ENCODE assay signal across 28 cellular contexts in the genomic region with DNA sequence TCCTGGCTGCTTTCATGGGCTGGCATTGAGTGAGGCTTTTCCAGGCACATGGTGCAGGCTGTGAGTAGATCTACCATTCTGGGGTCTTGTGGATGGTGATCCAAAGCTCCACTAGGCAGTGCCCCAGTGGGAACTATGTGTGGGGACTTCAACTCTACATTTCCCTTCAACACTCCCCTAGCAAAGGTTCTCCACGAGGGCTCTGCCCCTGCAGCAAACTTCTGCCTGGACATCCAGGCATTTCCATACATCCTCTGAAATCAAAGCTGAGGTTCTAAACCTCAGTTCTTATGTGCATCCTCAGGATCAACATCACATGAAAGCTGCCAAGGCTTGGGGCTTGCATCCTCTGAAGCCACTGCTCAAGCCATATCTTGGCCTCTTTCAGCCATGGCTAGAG.
"Had no signal": no experiment of that assay in that cellular context is flagged by ENCODE, and none has a peak within 500 bp of the region (broad histone marks: within the 10 kb centered on the region; RNA-seq: fewer than 3 reads in every experiment).

No MANE protein-coding gene starts in this region.

- H3K27me3 Mint-ChIP-seq: stimulated activated memory B cell treated with anti-CD40 and anti-IgM and Interleukin-4, amounts not matched to agents 10 μg/mL and 1 μg/mL and 100 μg/mL, for 72 hours; stimulated activated naive B cell treated with anti-CD40 and anti-IgM and Interleukin-4, amounts not matched to agents 10 μg/mL and 1 μg/mL and 100 μg/mL, for 72 hours; stimulated activated naive CD8-positive, alpha-beta T cell treated with anti-CD3 and anti-CD28 coated beads, Interleukin-15, Interleukin-2, amounts not matched to agents 100 ng/mL and 50 ng/mL, for 24 hours; type B pancreatic cell had no signal

- H3K27ac ChIP-seq: stomach, suprapubic skin, testis, thoracic aorta, thyroid gland, tibial artery, tibial nerve, transverse colon, upper lobe of left lung, upper lobe of right lung, uterus, vagina had no signal

- DNase-seq: stimulated activated CD4-positive, alpha-beta T cell treated with anti-CD3 and anti-CD28 coated beads, Interleukin-2, amount 100 ng/mL, for 48 hours; stimulated activated CD4-positive, alpha-beta T cell treated with anti-CD3 and anti-CD28 coated beads, Interleukin-4, amount 100 ng/mL, for 1 hour; stimulated activated CD4-positive, alpha-beta T cell treated with anti-CD3 and anti-CD28 coated beads, Interleukin-4, amount 100 ng/mL, for 24 hours; stimulated activated CD4-positive, alpha-beta T cell treated with anti-CD3 and anti-CD28 coated beads, Interleukin-4, amount 100 ng/mL, for 4 hours; stimulated activated CD8-positive, alpha-beta memory T cell treated with anti-CD3 and anti-CD28 coated beads, Interleukin-4, amount 100 ng/mL, for 48 hours; stimulated activated naive B cell treated with anti-CD40 and anti-IgM and Interleukin-4, amounts not matched to agents 10 μg/mL and 1 μg/mL and 100 μg/mL, for 72 hours; stimulated activated naive CD4-positive, alpha-beta T cell; stimulated activated naive CD4-positive, alpha-beta T cell treated with Interleukin-2 at 50 U/mL for 16 hours; stimulated activated naive CD8-positive, alpha-beta T cell treated with anti-CD3 and anti-CD28 coated beads, Interleukin-15, amount 100 ng/mL, for 72 hours; stimulated activated naive CD8-positive, alpha-beta T cell treated with anti-CD3 and anti-CD28 coated beads, Interleukin-15, Interleukin-2, amounts not matched to agents 100 U/mL and 50 U/mL, for 24 hours; stomach; substantia nigra; testis; thyroid gland; tibial artery; transverse colon; trophoblast cell; upper lobe of left lung; upper lobe of right lung; uterus had no signal

- H3K36me3 ChIP-seq: stomach, suprapubic skin, thoracic aorta, thyroid gland, tibial artery, tibial nerve, transverse colon, upper lobe of left lung, upper lobe of right lung, uterus, vagina had no signal

- H3K4me1 ChIP-seq: stomach, testis, tibial nerve, transverse colon, upper lobe of left lung, upper lobe of right lung, uterus, vagina had no signal

- H3K27ac Mint-ChIP-seq: stimulated activated effector memory CD8-positive, alpha-beta T cell treated with anti-CD3 and anti-CD28 coated beads, Interleukin-12 subunit alpha, Interleukin-12 subunit beta, amount 100 ng/mL, for 72 hours; stimulated activated memory B cell treated with anti-CD40 and anti-IgM and Interleukin-4, amounts not matched to agents 10 μg/mL and 1 μg/mL and 100 μg/mL, for 72 hours; stimulated activated naive B cell treated with anti-CD40 and anti-IgM and Interleukin-4, amounts not matched to agents 10 μg/mL and 1 μg/mL and 100 μg/mL, for 72 hours; stimulated activated naive CD8-positive, alpha-beta T cell treated with anti-CD3 and anti-CD28 coated beads, Interleukin-15, amount 100 ng/mL, for 72 hours; stimulated activated naive CD8-positive, alpha-beta T cell treated with anti-CD3 and anti-CD28 coated beads, Interleukin-15, Interleukin-2, amounts not matched to agents 100 ng/mL and 50 ng/mL, for 24 hours; type B pancreatic cell had no signal

- H3K4me3 ChIP-seq: stomach, suprapubic skin, testis, thoracic aorta, thyroid gland, tibial artery, tibial nerve, transverse colon, upper lobe of left lung, upper lobe of right lung, uterus, vagina had no signal

- H3K4me3 Mint-ChIP-seq: stimulated activated effector memory CD8-positive, alpha-beta T cell treated with anti-CD3 and anti-CD28 coated beads, Interleukin-12 subunit alpha, Interleukin-12 subunit beta, amount 100 ng/mL, for 72 hours; stimulated activated memory B cell treated with anti-CD40 and anti-IgM and Interleukin-4, amounts not matched to agents 10 μg/mL and 1 μg/mL and 100 μg/mL, for 72 hours; stimulated activated naive B cell treated with anti-CD40 and anti-IgM and Interleukin-4, amounts not matched to agents 10 μg/mL and 1 μg/mL and 100 μg/mL, for 72 hours; stimulated activated naive CD8-positive, alpha-beta T cell treated with anti-CD3 and anti-CD28 coated beads, Interleukin-15, Interleukin-2, amounts not matched to agents 100 ng/mL and 50 ng/mL, for 24 hours; type B pancreatic cell had no signal

- H3K27me3 ChIP-seq: stomach, suprapubic skin, testis, thyroid gland, tibial artery, tibial nerve, transverse colon, upper lobe of left lung, upper lobe of right lung, uterus, vagina had no signal

- ATAC-seq: stimulated activated effector memory CD8-positive, alpha-beta T cell treated with anti-CD3 and anti-CD28 coated beads, Interleukin-12 subunit alpha, Interleukin-12 subunit beta, amount 100 ng/mL, for 72 hours; stimulated activated memory B cell treated with anti-CD40 and anti-IgM and Interleukin-4, amounts not matched to agents 10 μg/mL and 1 μg/mL and 100 μg/mL, for 72 hours; stimulated activated naive B cell treated with anti-CD40 and anti-IgM and Interleukin-4, amounts not matched to agents 10 μg/mL and 1 μg/mL and 100 μg/mL, for 72 hours; stimulated activated naive CD8-positive, alpha-beta T cell treated with anti-CD3 and anti-CD28 coated beads, Interleukin-15, amount 100 ng/mL, for 72 hours; stimulated activated naive CD8-positive, alpha-beta T cell treated with anti-CD3 and anti-CD28 coated beads, Interleukin-15, Interleukin-2, amounts not matched to agents 100 U/mL and 50 U/mL, for 24 hours; upper lobe of right lung had no signal

- H3K36me3 Mint-ChIP-seq: stimulated activated effector memory CD8-positive, alpha-beta T cell treated with anti-CD3 and anti-CD28 coated beads, Interleukin-12 subunit alpha, Interleukin-12 subunit beta, amount 100 ng/mL, for 72 hours; type B pancreatic cell had no signal

- H3K9me3 ChIP-seq: suprapubic skin, testis, thoracic aorta, thyroid gland, tibial artery, upper lobe of right lung, uterus, vagina had no signal
